Comparison of ENCODE assay signal across 10 cellular contexts in the genomic region with DNA sequence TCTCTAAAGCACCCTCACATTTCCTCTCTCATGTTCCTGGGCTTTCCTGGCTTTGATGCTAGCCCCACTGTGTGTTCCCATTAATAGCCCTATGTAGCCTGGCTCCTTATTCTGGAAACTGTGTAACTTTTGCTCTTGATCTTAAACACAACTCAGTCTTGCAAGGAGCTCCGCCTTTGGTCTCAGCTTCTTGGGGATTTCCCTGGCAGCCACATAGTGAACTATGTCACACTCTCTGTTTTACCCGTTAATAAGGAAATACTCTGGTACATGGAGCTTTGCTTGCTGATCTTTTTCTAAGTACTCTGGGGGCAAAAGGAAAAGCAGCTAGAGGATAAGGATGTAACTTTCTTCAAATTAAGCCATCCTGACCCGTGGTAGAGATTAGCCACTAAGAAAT.
DNase-seq lines count a peak whose midpoint lies in the region; ATAC-seq and TF ChIP-seq lines count a peak whose summit lies in the region.
"Had no signal": no experiment of that assay in that cellular context is flagged by ENCODE, and none has a peak within 500 bp of the region (broad histone marks: within the 10 kb centered on the region; RNA-seq: fewer than 3 reads in every experiment).

No MANE protein-coding gene starts in this region.

- no peak overlapping the region for H2BK20ac ChIP-seq in H9 (ENCODE audit: low read depth, low read length, poor library complexity, severe bottlenecking)

- no peak overlapping the region for H2AK5ac ChIP-seq in H9 (ENCODE audit: insufficient read length, low read length)

- H4K91ac ChIP-seq in H9 (ENCODE audit: insufficient read length, low read depth, low read length) = no peak overlapping the region

- no peak overlapping the region for H3K23ac ChIP-seq in H9 (ENCODE audit: insufficient read length, low read depth, low read length)

- TF ChIP-seq CTCF in GM13977 (IDR thresholded peaks at IDR 0.05; ENCODE audit: extremely low read depth, insufficient read depth, missing control alignments) (no peak), H9 (conservative IDR thresholded peaks at IDR 0.05) (no peak)

- no peak overlapping the region for H3K56ac ChIP-seq in H9 (ENCODE audit: insufficient read length, low read depth, low read length)

- no peak overlapping the region for H3K4me3 Mint-ChIP-seq in H9
- H3K4me3 Mint-ChIP-seq: neural crest cell had no signal

- H2BK12ac ChIP-seq in H9 (ENCODE audit: insufficient read length, low read depth, low read length) = no peak overlapping the region

- H3K23me2 ChIP-seq in H9 (ENCODE audit: insufficient read length, low read depth, low read length, poor library complexity, severe bottlenecking) = no peaks in the 10 kb centered on the region

- in situ Hi-C loops in GM13977 (cut with MboI; ENCODE audit: low pct_unique_long_range_greater_than_20kb, low sequenced_read_pairs, unreplicated experiment) = no loop called here

- no peak overlapping the region for H3K18ac ChIP-seq in H9 (ENCODE audit: insufficient read length, low read depth, low read length)

- no peaks in the 10 kb centered on the region for H4K20me1 ChIP-seq in H9 (ENCODE audit: control insufficient read depth, insufficient read depth, insufficient read length)

- no peaks in the 10 kb centered on the region for H3K27me3 Mint-ChIP-seq in H9 (ENCODE audit: low read depth)

- H3K4me1 Mint-ChIP-seq in H9 = peaks cover 0 to 5% of the 10 kb centered on the region in 2 experiments; a peak in 1 of 4 replicates
- H3K4me1 Mint-ChIP-seq: neural crest cell had no signal

- H3K4ac ChIP-seq in H9 (ENCODE audit: low read depth, low read length) = no peak overlapping the region

- H3K79me1 ChIP-seq in H9 (ENCODE audit: insufficient read depth, low read depth, low read length, poor library complexity, severe bottlenecking) = no peaks in the 10 kb centered on the region

- no peak overlapping the region for H2BK5ac ChIP-seq in H9 (ENCODE audit: insufficient read length, low read length)

- H3K9me3 ChIP-seq in H9 (ENCODE audit: control insufficient read depth, low read depth, low read length) = peaks cover 5% of the 10 kb centered on the region

- H3K79me2 ChIP-seq in H9 (ENCODE audit: insufficient read depth, low read length) = peaks cover 3% of the 10 kb centered on the region; the same call in 1 of the 2 replicates

- H2BK120ac ChIP-seq in H9 (ENCODE audit: low read depth, low read length, poor library complexity, severe bottlenecking) = no peak overlapping the region

- H3T11ph ChIP-seq in H9 (ENCODE audit: low read length) = no peak overlapping the region

- H4K5ac ChIP-seq in H9 (ENCODE audit: insufficient read length, low read depth, low read length) = no peak overlapping the region

- no peaks in the 10 kb centered on the region for H3K4me1 ChIP-seq in H9 (ENCODE audit: insufficient read depth, low read length)

- H3K9me3 Mint-ChIP-seq in H9 = peaks cover 3 to 5% of the 10 kb centered on the region in 2 experiments; a peak in 2 of 5 replicates

- no peak overlapping the region for H3K9ac ChIP-seq in H9 (ENCODE audit: extremely low read depth, insufficient read length, low read length)

- H3K4me2 ChIP-seq in H9 (ENCODE audit: insufficient read depth, insufficient read length, low read length) = no peak overlapping the region

- ATAC-seq in GM21390 (IDR thresholded peaks at IDR 0.05; ENCODE audit: unreplicated experiment) (peak; percentile 84), HG03432 (IDR thresholded peaks at IDR 0.05; ENCODE audit: unreplicated experiment) (peak; percentile 89)

- peaks cover 9 to 13% (median 10%) of the 10 kb centered on the region in 3 experiments; a peak in 6 of 7 replicates for H3K36me3 Mint-ChIP-seq in H9 (ENCODE audit: insufficient read depth in 1 of 3, low read depth in 3 of 3)

- H3K27me3 ChIP-seq in H9 (ENCODE audit: insufficient read depth, low read length) = no peaks in the 10 kb centered on the region

- no peak overlapping the region; a peak in 1 of 7 replicates for H3K27ac Mint-ChIP-seq in H9

- no peak overlapping the region for H2BK15ac ChIP-seq in H9 (ENCODE audit: low read depth, low read length)

- no peak overlapping the region for H3K27ac ChIP-seq in H9 (ENCODE audit: insufficient read length, low read depth, low read length)

- peak; percentile 55 for DNase-seq in GM13977 (ENCODE audit: low spot score)
- DNase-seq in kidney tubule cell (ENCODE audit: low spot score) = peak; percentile 63
- DNase-seq in NCI-H748 treated with DMSO at 0.1 percent for 48 hours (lab: John Stamatoyannopoulos, UW) = no peak
- no peak for DNase-seq in NCI-H345 (lab: John Stamatoyannopoulos, UW)
- DNase-seq in NCI-H226 = no peak
- no peak for DNase-seq in H9
- DNase-seq: NCI-H446 treated with DMSO at 0.1 percent for 48 hours had no signal

- WGBS in H9 (ENCODE audit: extremely low coverage, insufficient read length, low lambda C conversion rate) = no CpG with 5 or more reads among the region's 3 CpGs

- no peak overlapping the region for H4K8ac ChIP-seq in H9 (replicated peaks; ENCODE audit: insufficient read length, low read depth, low read length)

- H3K14ac ChIP-seq in H9 (ENCODE audit: insufficient read depth, low read length) = no peak overlapping the region

- no peak overlapping the region for H2AFZ ChIP-seq in H9 (ENCODE audit: low read length)

Comparison
In these comparisons a context has a peak if more than half of its experiments do, and no peak if none do; other contexts are left out.
1. DNase-seq: peak in GM13977 (single experiment) and kidney tubule cell (single experiment); none in NCI-H748 treated with DMSO at 0.1 percent for 48 hours (single experiment), NCI-H345 (single experiment), NCI-H226 (single experiment) and H9 (single experiment).